Comparison of ENCODE assay signal across 22 cellular contexts in the genomic region with DNA sequence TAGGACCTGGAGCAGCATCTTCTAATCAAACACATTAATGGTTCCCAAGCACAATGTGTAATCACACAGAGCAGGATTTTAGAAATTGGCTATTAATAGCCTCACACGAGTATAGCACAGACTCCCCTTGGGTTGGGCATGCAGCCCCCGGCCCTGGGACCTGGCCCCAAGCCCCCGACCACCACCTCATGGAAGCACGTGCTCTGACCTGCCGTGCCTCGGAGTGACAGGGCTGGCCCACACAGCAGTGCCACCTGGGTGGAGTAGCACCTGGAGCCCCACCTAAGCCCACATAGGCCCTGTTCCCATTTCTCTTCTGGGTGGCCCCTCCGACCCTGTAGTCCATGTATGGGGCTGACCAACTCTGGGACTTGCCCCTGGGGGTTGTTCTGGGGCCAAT.
"Had no signal": no experiment of that assay in that cellular context is flagged by ENCODE, and none has a peak within 500 bp of the region (broad histone marks: within the 10 kb centered on the region; RNA-seq: fewer than 3 reads in every experiment).

No MANE protein-coding gene starts in this region.

- H3K9me3 Mint-ChIP-seq: activated T-helper 1 cell treated with anti-CD3 and anti-CD28 coated beads, Interleukin-12 subunit alpha, Interleukin-12 subunit beta, Interleukin-2, Interleukin-4 antibody, amounts not matched to agents 30 ng/mL and 10 ng/mL and 1 ng/mL, durations not matched to agents 14 hours and 24 hours and 36 hours had no signal

- H3K4me1 Mint-ChIP-seq: activated CD4-positive, alpha-beta T cell treated with anti-CD3 and anti-CD28 coated beads for 36 hours; naive B cell had no signal

- DNase-seq: activated CD4-positive, alpha-beta T cell treated with anti-CD3 and anti-CD28 coated beads for 36 hours; activated CD4-positive, alpha-beta T cell treated with anti-CD3 and anti-CD28 coated beads, Interleukin-2, amount 50 U/mL, for 48 hours; activated gamma-delta T cell treated with Interleukin-2 at 50 U/mL for 16 hours; activated T-cell treated with anti-CD3 and anti-CD28 coated beads for 4 hours; adrenal gland; dermis blood vessel endothelial cell; erythroblast; foreskin melanocyte; kidney glomerular epithelial cell; left ventricle myocardium superior; mesenchymal stem cell; mucosa of descending colon; naive B cell; stimulated activated CD4-positive, alpha-beta T cell treated with anti-CD3 and anti-CD28 coated beads, Interleukin-2, amount 100 ng/mL, for 24 hours; stimulated activated naive CD4-positive, alpha-beta T cell treated with Interleukin-2 at 50 U/mL for 16 hours; uterus had no signal

- H3K27ac ChIP-seq: adrenal gland, parathyroid adenoma, tibial nerve, uterus had no signal

- H3K9ac ChIP-seq: parathyroid adenoma had no signal

- H3K36me3 ChIP-seq: adrenal gland, tibial nerve, uterus had no signal

- H3K27me3 ChIP-seq: adrenal gland, tibial nerve, uterus had no signal

- H3K4me1 ChIP-seq: adrenal gland, parathyroid adenoma, uterus had no signal

- H3K27ac Mint-ChIP-seq: activated CD4-positive, alpha-beta T cell treated with anti-CD3 and anti-CD28 coated beads for 36 hours; activated naive CD4-positive, alpha-beta T cell treated with anti-CD3 and anti-CD28 coated beads, Interleukin-2, amount 50 U/mL, for 72 hours; activated T-helper 1 cell treated with anti-CD3 and anti-CD28 coated beads, Interleukin-12 subunit alpha, Interleukin-12 subunit beta, Interleukin-2, Interleukin-4 antibody, amounts not matched to agents 30 ng/mL and 10 ng/mL and 1 ng/mL, durations not matched to agents 14 hours and 24 hours and 36 hours; naive B cell had no signal

- H2AFZ ChIP-seq: parathyroid adenoma had no signal

- H3K9me3 ChIP-seq: adrenal gland, mucosa of descending colon, tibial nerve, uterus had no signal

- H3K4me3 ChIP-seq: adrenal gland, mucosa of descending colon, tibial nerve, uterus had no signal

- FAIRE-seq: astrocyte, bronchial epithelial cell had no signal

- H3K4me3 Mint-ChIP-seq: activated CD4-positive, alpha-beta T cell treated with anti-CD3 and anti-CD28 coated beads for 36 hours; activated T-helper 1 cell treated with anti-CD3 and anti-CD28 coated beads, Interleukin-12 subunit alpha, Interleukin-12 subunit beta, Interleukin-2, Interleukin-4 antibody, amounts not matched to agents 30 ng/mL and 10 ng/mL and 1 ng/mL, durations not matched to agents 14 hours and 24 hours and 36 hours; naive B cell had no signal

- H3K36me3 Mint-ChIP-seq: activated naive CD4-positive, alpha-beta T cell treated with anti-CD3 and anti-CD28 coated beads, Interleukin-2, amount 50 U/mL, for 72 hours had no signal

- H3K79me2 ChIP-seq: parathyroid adenoma had no signal
